Comparison of ENCODE assay signal across 1 cellular context in the genomic region with DNA sequence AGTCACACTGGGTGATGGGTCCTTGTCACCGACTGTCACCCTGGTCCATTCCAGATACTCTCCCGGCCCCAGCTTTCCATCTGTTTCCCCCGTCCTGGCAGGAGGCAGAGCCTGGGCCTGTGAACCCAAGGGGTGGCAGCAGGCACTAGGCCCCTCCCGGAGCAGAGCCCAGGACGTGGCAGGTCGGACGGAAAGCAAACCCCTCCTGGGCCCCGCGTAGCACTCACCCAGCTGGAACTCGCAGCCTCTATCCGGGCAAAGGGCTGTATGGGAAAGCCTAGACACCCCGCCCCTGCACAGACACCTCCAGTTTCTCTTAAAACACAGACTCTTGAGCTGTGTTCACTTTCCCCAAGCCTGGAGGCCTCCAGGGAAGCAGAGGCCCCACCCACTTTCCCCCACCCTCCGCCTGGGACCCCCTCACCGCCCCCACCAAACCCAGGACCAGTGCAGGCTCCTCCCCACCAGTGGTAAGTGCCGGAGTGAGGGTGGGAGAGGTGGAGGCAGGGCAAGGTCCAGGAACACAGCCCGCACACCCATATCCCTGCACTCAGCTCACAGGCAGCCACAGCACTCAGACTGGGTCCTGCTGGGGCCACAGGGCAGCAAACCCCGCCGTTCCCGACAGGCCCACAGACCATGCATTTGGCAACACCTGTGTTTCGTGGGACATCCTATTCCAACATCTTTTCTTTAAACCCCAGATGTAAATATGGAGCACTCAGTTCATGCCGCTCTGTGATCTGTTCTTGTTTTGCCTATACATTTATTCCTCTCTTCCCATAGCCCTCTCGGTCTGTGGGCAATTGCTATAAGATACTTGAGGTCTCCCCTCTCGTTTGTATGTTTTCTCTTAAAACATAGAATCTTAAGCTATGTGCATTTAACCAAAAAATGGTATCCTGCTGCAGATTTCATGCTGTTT.
TF ChIP-seq lines count a peak whose summit lies in the region.

No MANE protein-coding gene starts in this region.

TF ChIP-seq in SK-N-SH treated with all-trans-retinoic acid at 6 μM for 48 hours, 23 proteins besides CTCF, POLR2A, EP300 and RAD21 (continued from another document):
- TF ChIP-seq, protein P1, sequence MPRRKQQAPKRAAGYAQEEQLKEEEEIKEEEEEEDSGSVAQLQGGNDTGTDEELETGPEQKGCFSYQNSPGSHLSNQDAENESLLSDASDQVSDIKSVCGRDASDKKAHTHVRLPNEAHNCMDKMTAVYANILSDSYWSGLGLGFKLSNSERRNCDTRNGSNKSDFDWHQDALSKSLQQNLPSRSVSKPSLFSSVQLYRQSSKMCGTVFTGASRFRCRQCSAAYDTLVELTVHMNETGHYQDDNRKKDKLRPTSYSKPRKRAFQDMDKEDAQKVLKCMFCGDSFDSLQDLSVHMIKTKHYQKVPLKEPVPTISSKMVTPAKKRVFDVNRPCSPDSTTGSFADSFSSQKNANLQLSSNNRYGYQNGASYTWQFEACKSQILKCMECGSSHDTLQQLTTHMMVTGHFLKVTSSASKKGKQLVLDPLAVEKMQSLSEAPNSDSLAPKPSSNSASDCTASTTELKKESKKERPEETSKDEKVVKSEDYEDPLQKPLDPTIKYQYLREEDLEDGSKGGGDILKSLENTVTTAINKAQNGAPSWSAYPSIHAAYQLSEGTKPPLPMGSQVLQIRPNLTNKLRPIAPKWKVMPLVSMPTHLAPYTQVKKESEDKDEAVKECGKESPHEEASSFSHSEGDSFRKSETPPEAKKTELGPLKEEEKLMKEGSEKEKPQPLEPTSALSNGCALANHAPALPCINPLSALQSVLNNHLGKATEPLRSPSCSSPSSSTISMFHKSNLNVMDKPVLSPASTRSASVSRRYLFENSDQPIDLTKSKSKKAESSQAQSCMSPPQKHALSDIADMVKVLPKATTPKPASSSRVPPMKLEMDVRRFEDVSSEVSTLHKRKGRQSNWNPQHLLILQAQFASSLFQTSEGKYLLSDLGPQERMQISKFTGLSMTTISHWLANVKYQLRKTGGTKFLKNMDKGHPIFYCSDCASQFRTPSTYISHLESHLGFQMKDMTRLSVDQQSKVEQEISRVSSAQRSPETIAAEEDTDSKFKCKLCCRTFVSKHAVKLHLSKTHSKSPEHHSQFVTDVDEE (CRISPR knock-in tag; IDR thresholded peaks at IDR 0.05), result no peak
